Comparison of ENCODE assay signal across 21 cellular contexts in genomic region chr4:38095691-38096090, GRCh38.
DNase-seq lines count a peak whose midpoint lies in the region; ATAC-seq, FAIRE-seq and TF ChIP-seq lines count a peak whose summit lies in the region.
"Had no signal": no experiment of that assay in that cellular context is flagged by ENCODE, and none has a peak within 500 bp of the region (broad histone marks: within the 10 kb centered on the region; RNA-seq: fewer than 3 reads in every experiment).

No MANE protein-coding gene starts in this region.

- no peak overlapping the region for H3K4ac ChIP-seq in trophoblast cell (ENCODE audit: low read depth, low read length)

- TF ChIP-seq CTCF in astrocyte (IDR thresholded peaks at IDR 0.05; ENCODE audit: insufficient read depth, low read depth, low read length), result no peak
- TF ChIP-seq CTCF in foreskin keratinocyte (conservative IDR thresholded peaks at IDR 0.05), result no peak

- no CpG with 5 or more reads among the region's 8 CpGs for WGBS in trophoblast cell (ENCODE audit: extremely low coverage, insufficient coverage, insufficient read length)

- no peak overlapping the region for H2BK12ac ChIP-seq in trophoblast cell (ENCODE audit: low read length)

- peaks cover 1% of the 10 kb centered on the region for H3K79me1 ChIP-seq in trophoblast cell (ENCODE audit: low read length)

- H3K27ac ChIP-seq in astrocyte (ENCODE audit: low read depth, low read length) (no peak overlapping the region), foreskin keratinocyte (peak overlapping the region; percentile 62), trophoblast cell (ENCODE audit: low read depth, low read length) (no peak overlapping the region)
- H3K27ac ChIP-seq: 22Rv1; A549; BLaER1 treated with 17β-estradiol and CSF1 and Interleukin-3, amounts not matched to agents 10 nM and 100 nM; C4-2B had no signal

- H3K36me3 ChIP-seq in astrocyte (ENCODE audit: insufficient read depth, low read length), result no peaks in the 10 kb centered on the region
- peaks cover 9 to 14% of the 10 kb centered on the region in 2 experiments for H3K36me3 ChIP-seq in trophoblast cell (ENCODE audit: control insufficient read depth in 1 of 2, insufficient read depth in 2 of 2, low read length in 2 of 2)

- no peak for ATAC-seq in foreskin keratinocyte
- ATAC-seq in activated CD8-positive, alpha-beta T cell treated with anti-CD3 and anti-CD28 coated beads, Interleukin-2, amount 10 ng/mL, durations not matched to agents 7 days and 5 days, result no peak
- ATAC-seq: A549; CD8-positive, alpha-beta T cell had no signal

- no peak overlapping the region for H3K4me3 Mint-ChIP-seq in astrocyte (ENCODE audit: unreplicated experiment)
- H3K4me3 Mint-ChIP-seq in activated CD8-positive, alpha-beta T cell treated with anti-CD3 and anti-CD28 coated beads, Interleukin-2, amount 10 ng/mL, durations not matched to agents 7 days and 5 days, result no peak overlapping the region
- H3K4me3 Mint-ChIP-seq: B cell; CD4-positive, alpha-beta T cell; CD8-positive, alpha-beta T cell had no signal

- no peak overlapping the region for H4K8ac ChIP-seq in trophoblast cell (ENCODE audit: low read depth, low read length)

- H3K4me2 ChIP-seq in astrocyte (ENCODE audit: low read length), result no peak overlapping the region
- no peak overlapping the region for H3K4me2 ChIP-seq in trophoblast cell (ENCODE audit: low read length)
- H3K4me2 ChIP-seq: A549; BLaER1 treated with 17β-estradiol and CSF1 and Interleukin-3, amounts not matched to agents 10 nM and 100 nM had no signal

- no peak overlapping the region for H3K18ac ChIP-seq in trophoblast cell (ENCODE audit: low read length)

- H3K4me1 ChIP-seq in astrocyte (ENCODE audit: insufficient read depth, low read length) (peaks cover 14% of the 10 kb centered on the region), foreskin keratinocyte (peaks cover 23% of the 10 kb centered on the region), trophoblast cell (ENCODE audit: control insufficient read depth in 1 of 2, insufficient read depth in 2 of 2, low read length in 2 of 2) (peaks cover 4 to 6% of the 10 kb centered on the region in 2 experiments)
- H3K4me1 ChIP-seq: A549 had no signal

- CTCF ChIA-PET in activated CD8-positive, alpha-beta T cell treated with anti-CD3 and anti-CD28 coated beads, Interleukin-2, amount 10 ng/mL, durations not matched to agents 7 days and 5 days (lab: Charles Lee), result interaction anchor here (0.6 to 1.4 kb wide), 2 partner anchors 27 to 83 kb away, joined by 3 read pairs; no protein-coding TSS in a partner anchor

- H3K27me3 Mint-ChIP-seq in astrocyte (ENCODE audit: low read depth, unreplicated experiment), result no peaks in the 10 kb centered on the region
- H3K27me3 Mint-ChIP-seq in activated CD8-positive, alpha-beta T cell treated with anti-CD3 and anti-CD28 coated beads, Interleukin-2, amount 10 ng/mL, durations not matched to agents 7 days and 5 days (ENCODE audit: low read depth), result no peaks in the 10 kb centered on the region
- H3K27me3 Mint-ChIP-seq: B cell; CD4-positive, alpha-beta T cell had no signal

- no peak overlapping the region for H4K12ac ChIP-seq in trophoblast cell (ENCODE audit: low read depth, low read length)

- H2AFZ ChIP-seq in astrocyte (ENCODE audit: low read depth, low read length), result no peak overlapping the region
- no peak overlapping the region for H2AFZ ChIP-seq in trophoblast cell (ENCODE audit: insufficient read depth, low read length, poor library complexity)

- H3K9me3 Mint-ChIP-seq in astrocyte (ENCODE audit: unreplicated experiment), result no peaks in the 10 kb centered on the region
- H3K9me3 Mint-ChIP-seq in activated CD8-positive, alpha-beta T cell treated with anti-CD3 and anti-CD28 coated beads, Interleukin-2, amount 10 ng/mL, durations not matched to agents 7 days and 5 days (ENCODE audit: insufficient read depth), result no peaks in the 10 kb centered on the region
- H3K9me3 Mint-ChIP-seq: CD4-positive, alpha-beta T cell; CD8-positive, alpha-beta T cell had no signal

- H3K23ac ChIP-seq in trophoblast cell (ENCODE audit: low read length), result no peak overlapping the region

- H3K9me3 ChIP-seq in astrocyte (ENCODE audit: insufficient read depth, low read depth, low read length) (no peaks in the 10 kb centered on the region), trophoblast cell (ENCODE audit: insufficient read depth, low read depth, low read length) (no peaks in the 10 kb centered on the region)
- H3K9me3 ChIP-seq: A549; BLaER1 treated with 17β-estradiol and CSF1 and Interleukin-3, amounts not matched to agents 10 nM and 100 nM; Caco-2 had no signal

- no peak overlapping the region for H3K14ac ChIP-seq in trophoblast cell (ENCODE audit: low read length)

- no peak overlapping the region for H2BK5ac ChIP-seq in trophoblast cell (ENCODE audit: low read depth, low read length, poor library complexity)

- H3K9ac ChIP-seq in astrocyte (ENCODE audit: low read length) (no peak overlapping the region), trophoblast cell (ENCODE audit: low read length) (no peak overlapping the region)
- H3K9ac ChIP-seq: BLaER1 treated with 17β-estradiol and CSF1 and Interleukin-3, amounts not matched to agents 10 nM and 100 nM had no signal

- H3K27ac Mint-ChIP-seq in astrocyte (ENCODE audit: unreplicated experiment), result no peak overlapping the region
- no peak overlapping the region for H3K27ac Mint-ChIP-seq in activated CD8-positive, alpha-beta T cell treated with anti-CD3 and anti-CD28 coated beads, Interleukin-2, amount 10 ng/mL, durations not matched to agents 7 days and 5 days
- H3K27ac Mint-ChIP-seq: B cell; CD4-positive, alpha-beta T cell; CD8-positive, alpha-beta T cell had no signal

- peaks cover 7% of the 10 kb centered on the region for H3K36me3 Mint-ChIP-seq in astrocyte (ENCODE audit: low read depth, unreplicated experiment)
- peaks cover 56% of the 10 kb centered on the region for H3K36me3 Mint-ChIP-seq in activated CD8-positive, alpha-beta T cell treated with anti-CD3 and anti-CD28 coated beads, Interleukin-2, amount 10 ng/mL, durations not matched to agents 7 days and 5 days (ENCODE audit: low read depth)

- POLR2A ChIA-PET in activated CD8-positive, alpha-beta T cell treated with anti-CD3 and anti-CD28 coated beads, Interleukin-2, amount 10 ng/mL, durations not matched to agents 7 days and 5 days (lab: Charles Lee), result interaction anchor here (0.6 kb wide), 1 partner anchor 79 kb away, joined by 3 read pairs; no protein-coding TSS in a partner anchor

- H2BK120ac ChIP-seq in trophoblast cell (ENCODE audit: insufficient read depth, low read length, poor library complexity), result no peak overlapping the region

- peaks cover 7% of the 10 kb centered on the region for H3K4me1 Mint-ChIP-seq in astrocyte (ENCODE audit: low read depth, unreplicated experiment)
- H3K4me1 Mint-ChIP-seq in activated CD8-positive, alpha-beta T cell treated with anti-CD3 and anti-CD28 coated beads, Interleukin-2, amount 10 ng/mL, durations not matched to agents 7 days and 5 days (ENCODE audit: low read depth), result peaks cover 8% of the 10 kb centered on the region
- H3K4me1 Mint-ChIP-seq: B cell had no signal

- DNase-seq in astrocyte (ENCODE audit: low read depth) (no peak), foreskin keratinocyte (no peak), trophoblast cell (peak; percentile 56 to 92), dedifferentiated amniotic fluid mesenchymal stem cell (ENCODE audit: extremely low spot score) (no peak)
- no peak for DNase-seq in activated CD8-positive, alpha-beta T cell treated with anti-CD3 and anti-CD28 coated beads, Interleukin-2, amount 10 ng/mL, durations not matched to agents 7 days and 5 days
- DNase-seq in activated effector memory CD4-positive, alpha-beta T cell treated with Interleukin-2 at 50 U/mL for 16 hours, result no peak
- DNase-seq: AML-193; Caco-2; Calu3; CD4-positive, alpha-beta T cell; CD8-positive, alpha-beta T cell; DMS79 treated with DMSO at 0.1 percent for 48 hours; GF-D8 had no signal

- H3K27me3 ChIP-seq in astrocyte (ENCODE audit: insufficient read depth, low read length) (no peaks in the 10 kb centered on the region), foreskin keratinocyte (no peaks in the 10 kb centered on the region), trophoblast cell (ENCODE audit: insufficient read depth, low read length) (no peaks in the 10 kb centered on the region)
- H3K27me3 ChIP-seq: BLaER1 treated with 17β-estradiol and CSF1 and Interleukin-3, amounts not matched to agents 10 nM and 100 nM had no signal

- no peak overlapping the region for H2AK5ac ChIP-seq in trophoblast cell (ENCODE audit: low read length)

- peak; percentile 23 for FAIRE-seq in astrocyte (lab: Jason Lieb, UNC)
- FAIRE-seq: A549, D721Med, G401.6, GM19239 had no signal

- H4K91ac ChIP-seq in trophoblast cell (ENCODE audit: low read depth, low read length), result no peak overlapping the region

- H3K4me3 ChIP-seq in astrocyte (ENCODE audit: insufficient read depth, low read depth, low read length), result no peak overlapping the region
- H3K4me3 ChIP-seq in trophoblast cell (ENCODE audit: low read depth, low read length), result no peak overlapping the region
- H3K4me3 ChIP-seq: A549; BLaER1 treated with 17β-estradiol and CSF1 and Interleukin-3, amounts not matched to agents 10 nM and 100 nM had no signal

- no peaks in the 10 kb centered on the region for H4K20me1 ChIP-seq in astrocyte (ENCODE audit: insufficient read depth, low read length)
- H4K20me1 ChIP-seq: BLaER1 treated with 17β-estradiol and CSF1 and Interleukin-3, amounts not matched to agents 10 nM and 100 nM had no signal

- no peaks in the 10 kb centered on the region for H3K79me2 ChIP-seq in astrocyte (ENCODE audit: insufficient read depth, low read length)
- H3K79me2 ChIP-seq in trophoblast cell (ENCODE audit: control insufficient read depth, insufficient read depth, low read length, poor library complexity), result no peaks in the 10 kb centered on the region

Comparison
In these comparisons a context has a peak if more than half of its experiments do, and no peak if none do; other contexts are left out.
1. DNase-seq: peak in trophoblast cell (2 of 2); none in astrocyte (single experiment), foreskin keratinocyte (0 of 2), activated CD8-positive, alpha-beta T cell treated with anti-CD3 and anti-CD28 coated beads, Interleukin-2, amount 10 ng/mL, durations not matched to agents 7 days and 5 days (single experiment), activated effector memory CD4-positive, alpha-beta T cell treated with Interleukin-2 at 50 U/mL for 16 hours (single experiment) and dedifferentiated amniotic fluid mesenchymal stem cell (single experiment).